ENCODE assay signal across 14 cellular contexts in genomic region chr2:20382965-20383800, GRCh38. TPM values are rescaled to one million over a fixed set of nuclear protein-coding genes. Genes with fewer than 3 reads are reported as not detected.
DNase-seq lines count a peak whose midpoint lies in the region; ATAC-seq and TF ChIP-seq lines count a peak whose summit lies in the region.
"Had no signal": no experiment of that assay in that cellular context is flagged by ENCODE, and none has a peak within 500 bp of the region (broad histone marks: within the 10 kb centered on the region; RNA-seq: fewer than 3 reads in every experiment).

No MANE protein-coding gene starts in this region.

- H3K9me3 Mint-ChIP-seq in activated CD4-positive, alpha-beta T cell treated with anti-CD3 and anti-CD28 coated beads for 36 hours (ENCODE audit: low read depth): no peaks in the 10 kb centered on the region

- in situ Hi-C loops in transverse colon (cut with MboI; ENCODE audit: low pct_ligation_motif_present in 1 of 4, low pct_unique_long_range_greater_than_20kb in 1 of 4, low sequenced_read_pairs in 3 of 4): loop anchor here in 1 of 4 donors (25.0 kb wide), 1 partner anchor 579 kb away; no protein-coding TSS in a partner anchor

- no peak for TF ChIP-seq EP300 in transverse colon (IDR thresholded peaks at IDR 0.05; ENCODE audit: low read depth)

- CTCF ChIA-PET in activated CD4-positive, alpha-beta T cell treated with anti-CD3 and anti-CD28 coated beads for 36 hours (lab: Charles Lee): interaction anchor here (1.0 to 3.9 kb wide), 4 partner anchors 23 to 57 kb away, joined by 3 to 14 read pairs (median 4); no protein-coding TSS in a partner anchor

- intact Hi-C loops in activated CD4-positive, alpha-beta T cell treated with anti-CD3 and anti-CD28 coated beads for 36 hours (cut with DNase I, micrococcal nuclease): no loop called here
- intact Hi-C loops in colonic mucosa (cut with DNase I): no loop called here
- intact Hi-C loops in transverse colon (cut with DNase I; ENCODE audit: low total_unique reads): no loop called here

- 63 to 65% methylated on average over 6 to 9 of the region's 9 CpGs for WGBS in transverse colon (ENCODE audit: low coverage in 1 of 2), 2 donors

- no peaks in the 10 kb centered on the region for H3K36me3 ChIP-seq in colonic mucosa
- H3K36me3 ChIP-seq in transverse colon: no peaks in the 10 kb centered on the region
- H3K36me3 ChIP-seq: tibial artery had no signal

- no peak for DNase-seq in activated CD4-positive, alpha-beta T cell treated with anti-CD3 and anti-CD28 coated beads for 36 hours
- no peak for DNase-seq in activated CD4-positive, alpha-beta T cell treated with anti-CD3 and anti-CD28 coated beads for 48 hours
- DNase-seq in NCI-H69 (lab: John Stamatoyannopoulos, UW): peak; percentile 7
- DNase-seq in colonic mucosa: no peak
- DNase-seq in transverse colon: no peak
- no peak for DNase-seq in stimulated activated CD4-positive, alpha-beta T cell treated with anti-CD3 and anti-CD28 coated beads, Interleukin-1b, Interleukin-23, amount 100 ng/mL, for 48 hours
- DNase-seq in GF-D8 (lab: John Stamatoyannopoulos, UW): no peak
- DNase-seq: ACHN; islet precursor cell; Kasumi-1; NCI-H345; stimulated activated CD8-positive, alpha-beta memory T cell treated with anti-CD3 and anti-CD28 coated beads, Interleukin-4, amount 100 ng/mL, for 48 hours; tibial artery had no signal

- peak; percentile 42 for ATAC-seq in activated CD4-positive, alpha-beta T cell treated with anti-CD3 and anti-CD28 coated beads for 36 hours
- no peak for ATAC-seq in GM18909 (IDR thresholded peaks at IDR 0.05; ENCODE audit: poor library complexity, unreplicated experiment)

- H3K4me3 Mint-ChIP-seq in activated CD4-positive, alpha-beta T cell treated with anti-CD3 and anti-CD28 coated beads for 36 hours: no peak overlapping the region

- H3K9ac ChIP-seq in colonic mucosa (ENCODE audit: low read depth in 2 of 2, low read length in 2 of 2): no peak overlapping the region

- H3K27ac Mint-ChIP-seq in activated CD4-positive, alpha-beta T cell treated with anti-CD3 and anti-CD28 coated beads for 36 hours: peak overlapping the region; percentile 59

- peak overlapping the region; percentile 25 for H3K27ac ChIP-seq in colonic mucosa
- H3K27ac ChIP-seq in transverse colon: peak overlapping the region in 3 of 4 donors; percentile 46 to 77 (median 65)
- H3K27ac ChIP-seq: tibial artery had no signal

- no peaks in the 10 kb centered on the region for H3K27me3 Mint-ChIP-seq in activated CD4-positive, alpha-beta T cell treated with anti-CD3 and anti-CD28 coated beads for 36 hours

- no peak for TF ChIP-seq POLR2A in transverse colon (IDR thresholded peaks at IDR 0.05)

- no peaks in the 10 kb centered on the region for H3K4me1 ChIP-seq in colonic mucosa
- peaks cover 17 to 62% (median 41%) of the 10 kb centered on the region in 4 donors for H3K4me1 ChIP-seq in transverse colon

- TF ChIP-seq CTCF in colonic mucosa (IDR thresholded peaks at IDR 0.05): no peak
- TF ChIP-seq CTCF in transverse colon (IDR thresholded peaks at IDR 0.05): no peak

- H3K9me3 ChIP-seq in colonic mucosa (no peaks in the 10 kb centered on the region), transverse colon (no peaks in the 10 kb centered on the region)
- H3K9me3 ChIP-seq: tibial artery had no signal

- no peaks in the 10 kb centered on the region for H3K27me3 ChIP-seq in colonic mucosa
- H3K27me3 ChIP-seq in transverse colon: no peaks in the 10 kb centered on the region
- H3K27me3 ChIP-seq: tibial artery had no signal

- H3K4me1 Mint-ChIP-seq in activated CD4-positive, alpha-beta T cell treated with anti-CD3 and anti-CD28 coated beads for 36 hours: no peaks in the 10 kb centered on the region

- H3K4me3 ChIP-seq in colonic mucosa (no peak overlapping the region), transverse colon (no peak overlapping the region)
- H3K4me3 ChIP-seq: tibial artery had no signal

- POLR2A ChIA-PET in activated CD4-positive, alpha-beta T cell treated with anti-CD3 and anti-CD28 coated beads for 36 hours (lab: Charles Lee): interaction anchor here (0.7 kb wide), 1 partner anchor 190 kb away, joined by 6 read pairs; no protein-coding TSS in a partner anchor

- no peaks in the 10 kb centered on the region for H3K36me3 Mint-ChIP-seq in activated CD4-positive, alpha-beta T cell treated with anti-CD3 and anti-CD28 coated beads for 36 hours (ENCODE audit: low read depth)

RNA-seq across cellular contexts. Expression of gene PUM2, which starts 32.5 kb away (rescaled TPM):
- total RNA-seq in activated CD4-positive, alpha-beta T cell treated with anti-CD3 and anti-CD28 coated beads for 36 hours: 100 to 1,000 TPM in 1 of 2 experiments, 10 to 100 TPM in 1; 78.4 to 112 TPM
- total RNA-seq in colonic mucosa (100 to 1,000 TPM in 1 of 2 donors, 10 to 100 TPM in 1; 87.7 to 119 TPM), transverse colon (10 to 100 TPM; 62.5 to 92.7 (median 70.5) TPM)
